ENCODE assay signal across 9 cellular contexts in the genomic region with DNA sequence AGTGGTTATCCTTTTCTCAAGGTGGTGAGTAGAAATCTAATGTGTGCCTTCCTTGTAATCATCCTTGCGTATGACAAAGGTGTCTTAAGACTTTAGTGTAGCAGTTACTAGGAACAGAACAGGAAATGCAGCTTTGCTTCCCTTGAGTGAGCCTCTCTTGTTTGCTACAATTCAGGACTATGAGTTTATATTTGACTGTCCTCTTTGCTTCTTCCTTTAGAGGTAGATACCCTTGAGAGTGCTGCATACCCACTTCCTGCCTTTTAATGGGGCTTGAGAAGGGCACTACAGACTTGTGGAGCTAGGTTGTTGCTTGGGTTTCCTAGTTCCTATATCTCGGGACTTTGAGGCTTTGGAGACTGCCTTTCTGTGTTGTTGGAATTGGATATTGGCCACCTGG. TPM values are rescaled to one million over a fixed set of nuclear protein-coding genes. Genes with fewer than 3 reads are reported as not detected.
DNase-seq lines count a peak whose midpoint lies in the region; ATAC-seq, FAIRE-seq and TF ChIP-seq lines count a peak whose summit lies in the region.
"Had no signal": no experiment of that assay in that cellular context is flagged by ENCODE, and none has a peak within 500 bp of the region (broad histone marks: within the 10 kb centered on the region; RNA-seq: fewer than 3 reads in every experiment).

No MANE protein-coding gene starts in this region.

- peaks cover 0 to 7% (median 0%) of the 10 kb centered on the region in 11 experiments; a peak in 4 of 22 replicates for H4K20me1 ChIP-seq in BLaER1 treated with 17β-estradiol and CSF1 and Interleukin-3, amounts not matched to agents 10 nM and 100 nM

- H3K4me3 Mint-ChIP-seq in activated naive CD8-positive, alpha-beta T cell treated with anti-CD3 and anti-CD28 coated beads for 36 hours: no peak overlapping the region

- no peaks in the 10 kb centered on the region for H3K27me3 Mint-ChIP-seq in activated naive CD8-positive, alpha-beta T cell treated with anti-CD3 and anti-CD28 coated beads for 36 hours

- intact Hi-C loops in vagina (cut with DNase I): no loop called here

- no peak overlapping the region for H3K9ac ChIP-seq in BLaER1 treated with 17β-estradiol and CSF1 and Interleukin-3, amounts not matched to agents 10 nM and 100 nM

- TF ChIP-seq CTCF in vagina (IDR thresholded peaks at IDR 0.05): no peak

- no peak overlapping the region for H3K4me3 ChIP-seq in BLaER1 treated with 17β-estradiol and CSF1 and Interleukin-3, amounts not matched to agents 10 nM and 100 nM
- no peak overlapping the region for H3K4me3 ChIP-seq in vagina

- peaks cover 11% of the 10 kb centered on the region for H3K36me3 Mint-ChIP-seq in activated naive CD8-positive, alpha-beta T cell treated with anti-CD3 and anti-CD28 coated beads for 36 hours

- no peak overlapping the region for H3K27ac ChIP-seq in BLaER1 treated with 17β-estradiol and CSF1 and Interleukin-3, amounts not matched to agents 10 nM and 100 nM
- no peak overlapping the region for H3K27ac ChIP-seq in vagina

- H3K4me1 ChIP-seq in BLaER1 treated with 17β-estradiol and CSF1 and Interleukin-3, amounts not matched to agents 10 nM and 100 nM: peaks cover 0 to 21% (median 13%) of the 10 kb centered on the region in 10 experiments; a peak in 14 of 20 replicates
- H3K4me1 ChIP-seq in vagina: no peaks in the 10 kb centered on the region

- ATAC-seq in HG03135 (IDR thresholded peaks at IDR 0.05; ENCODE audit: unreplicated experiment) (peak; percentile 80), HG02798 (IDR thresholded peaks at IDR 0.05; ENCODE audit: poor library complexity, unreplicated experiment) (no peak), GM18519 (IDR thresholded peaks at IDR 0.05; ENCODE audit: low FRiP score, unreplicated experiment) (no peak)

- no peak for TF ChIP-seq POLR2A in vagina (IDR thresholded peaks at IDR 0.05)

- no peaks in the 10 kb centered on the region for H3K9me3 ChIP-seq in BLaER1 treated with 17β-estradiol and CSF1 and Interleukin-3, amounts not matched to agents 10 nM and 100 nM (replicated peaks in 1 of 11)
- H3K9me3 ChIP-seq in vagina: no peaks in the 10 kb centered on the region

- peak overlapping the region; percentile 54 for H3K27ac Mint-ChIP-seq in activated naive CD8-positive, alpha-beta T cell treated with anti-CD3 and anti-CD28 coated beads for 36 hours

- H3K9me3 Mint-ChIP-seq in activated naive CD8-positive, alpha-beta T cell treated with anti-CD3 and anti-CD28 coated beads for 36 hours: no peaks in the 10 kb centered on the region

- peak overlapping the region in 7 of 11 experiments; percentile 24 to 62 (median 51); a peak in 13 of 22 replicates for H3K4me2 ChIP-seq in BLaER1 treated with 17β-estradiol and CSF1 and Interleukin-3, amounts not matched to agents 10 nM and 100 nM

- peaks cover 28 to 99% (median 62%) of the 10 kb centered on the region in 11 experiments for H3K36me3 ChIP-seq in BLaER1 treated with 17β-estradiol and CSF1 and Interleukin-3, amounts not matched to agents 10 nM and 100 nM
- H3K36me3 ChIP-seq in vagina: peaks cover 0 to 7% of the 10 kb centered on the region in 2 donors

- peaks cover 26% of the 10 kb centered on the region for H3K4me1 Mint-ChIP-seq in activated naive CD8-positive, alpha-beta T cell treated with anti-CD3 and anti-CD28 coated beads for 36 hours

- DNase-seq in GM19239 (ENCODE audit: insufficient read length, low spot score) (peak; percentile 6), amniotic stem cell (lab: John Stamatoyannopoulos, UW) (no peak), vagina (ENCODE audit: extremely low spot score in 2 of 2) (no peak)
- DNase-seq in activated naive CD8-positive, alpha-beta T cell treated with anti-CD3 and anti-CD28 coated beads for 36 hours: no peak
- DNase-seq: NCI-H1436 had no signal

- FAIRE-seq in GM19239 (lab: Jason Lieb, UNC): peak; percentile 93

- no peaks in the 10 kb centered on the region for H3K27me3 ChIP-seq in BLaER1 treated with 17β-estradiol and CSF1 and Interleukin-3, amounts not matched to agents 10 nM and 100 nM
- H3K27me3 ChIP-seq in vagina: no peaks in the 10 kb centered on the region

RNA-seq across cellular contexts. Expression of a gene that starts 3.8 kb away (rescaled TPM):
- not detected for total RNA-seq in activated naive CD8-positive, alpha-beta T cell treated with anti-CD3 and anti-CD28 coated beads for 36 hours
- total RNA-seq in vagina: not detected
